Comparison of ENCODE assay signal across 6 cellular contexts in genomic region chr12:31104773-31105172, GRCh38. TPM values are rescaled to one million over a fixed set of nuclear protein-coding genes. Genes with fewer than 3 reads are reported as not detected.
DNase-seq lines count a peak whose midpoint lies in the region; TF ChIP-seq lines count a peak whose summit lies in the region.
"Not testable (repeated sequence)": the region's sequence is repeated elsewhere in the genome, so short reads cannot be mapped to it uniquely, and the experiment has no call there.

No MANE protein-coding gene starts in this region.

- not testable (repeated sequence) for H3K4me1 ChIP-seq in endodermal cell (ENCODE audit: control insufficient read depth, insufficient read depth, low read length)

- peaks cover 49% of the 10 kb centered on the region for H3K36me3 Mint-ChIP-seq in endodermal cell (ENCODE audit: low read depth)

- not testable (repeated sequence) for H3K27me3 Mint-ChIP-seq in endodermal cell (ENCODE audit: insufficient read depth)

- not testable (repeated sequence) for H3K9ac ChIP-seq in endodermal cell (ENCODE audit: extremely low read depth, low read length, poor library complexity, severe bottlenecking)

- not testable (repeated sequence) for H3K9me3 ChIP-seq in endodermal cell (ENCODE audit: control insufficient read depth, low read length)

- H3K27ac ChIP-seq in RWPE1 = peak overlapping the region; percentile 80
- H3K27ac ChIP-seq in endodermal cell (ENCODE audit: low read depth, low read length) = not testable (repeated sequence)

- H3K4me1 Mint-ChIP-seq in endodermal cell = not testable (repeated sequence)

- TF ChIP-seq CTCF in RWPE1 (conservative IDR thresholded peaks at IDR 0.05; ENCODE audit: low read depth); endodermal cell (conservative IDR thresholded peaks at IDR 0.05): not testable (repeated sequence)

- DNase-seq in D341Med (ENCODE audit: low spot score) (peak; percentile 2), endodermal cell (peak; percentile 40), islet precursor cell (peak; percentile 45), posterior vena cava (ENCODE audit: low spot score) (peak; percentile 64)
- not testable (repeated sequence) for DNase-seq in RWPE1 (ENCODE audit: low spot score)
- DNase-seq in activated CD8-positive, alpha-beta memory T cell treated with anti-CD3 and anti-CD28 coated beads, Interleukin-2, amount 50 U/mL, for 48 hours = peak; percentile 42

- CTCF ChIA-PET in RWPE1 (lab: Yijun Ruan, JAX) = not testable (repeated sequence)

- not testable (repeated sequence) for H3K4me3 ChIP-seq in endodermal cell (ENCODE audit: low read length)

- intact Hi-C loops in posterior vena cava (cut with DNase I) = not testable (repeated sequence)

- H3K4me3 Mint-ChIP-seq in endodermal cell = not testable (repeated sequence)

- not testable (repeated sequence) for H3K27me3 ChIP-seq in endodermal cell (ENCODE audit: control insufficient read depth, insufficient read depth, low read length, poor library complexity, severe bottlenecking)

- not testable (repeated sequence) for H3K9me3 Mint-ChIP-seq in endodermal cell

- not testable (repeated sequence) for H3K27ac Mint-ChIP-seq in endodermal cell

- POLR2A ChIA-PET in RWPE1 (lab: Yijun Ruan, JAX; ENCODE audit: low non-redundant PET) = not testable (repeated sequence)

- H3K36me3 ChIP-seq in endodermal cell (ENCODE audit: control insufficient read depth, insufficient read depth, low read length) = not testable (repeated sequence)

- WGBS in endodermal cell (ENCODE audit: insufficient coverage in 1 of 2, insufficient read length in 1 of 2), 2 experiments = 95 to 100% methylated on average over 4 to 14 of the region's 14 CpGs

RNA-seq across cellular contexts. Expression of gene DDX11, which starts 31.1 kb away (rescaled TPM):
- 100 to 1,000 TPM; 136 to 298 TPM for total RNA-seq in endodermal cell
- 70.7 TPM for polyA plus RNA-seq in endodermal cell (2013, experiment 1 of 2)
- 52.5 TPM for polyA plus RNA-seq in endodermal cell (2013, experiment 2 of 2)
- total RNA-seq in posterior vena cava = 10 to 100 TPM in 1 of 2 donors, 1 to 10 TPM in 1; 9.3 to 16.4 TPM

Comparison
In these comparisons a context has a peak if more than half of its experiments do, and no peak if none do; other contexts are left out.
1. RNA of gene DDX11, which starts 31.1 kb away (total RNA-seq): 136 to 298 TPM in endodermal cell; 9.3 to 16.4 TPM in posterior vena cava; every median in the first group is over 4 times any median in the second.